10 cellular contexts compared by ENCODE assay signal in the genomic region with DNA sequence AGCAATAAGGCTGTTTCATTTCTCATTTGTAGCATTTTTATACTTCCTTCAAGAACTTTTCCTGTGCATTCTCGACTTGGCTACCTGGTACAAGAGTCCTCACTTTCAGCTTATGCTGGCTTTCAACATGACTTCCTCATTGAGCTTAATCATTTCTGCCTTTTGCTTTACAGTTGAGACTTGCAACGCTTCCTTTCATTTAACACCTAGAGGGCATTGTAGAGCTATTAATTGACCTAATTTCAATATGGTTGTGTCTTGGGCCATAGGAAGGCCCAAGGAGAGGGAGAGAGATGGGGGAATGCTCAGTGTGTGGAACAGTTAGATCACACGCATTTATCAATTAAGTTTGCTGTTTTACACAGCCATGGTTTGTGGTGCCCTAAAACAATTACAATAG. TPM values are rescaled to one million over a fixed set of nuclear protein-coding genes. Genes with fewer than 3 reads are reported as not detected.
DNase-seq lines count a peak whose midpoint lies in the region; ATAC-seq and TF ChIP-seq lines count a peak whose summit lies in the region.
"Had no signal": no experiment of that assay in that cellular context is flagged by ENCODE, and none has a peak within 500 bp of the region (broad histone marks: within the 10 kb centered on the region; RNA-seq: fewer than 3 reads in every experiment).

No MANE protein-coding gene starts in this region.

- peak; percentile 9 for TF ChIP-seq CTCF in GM10266 (IDR thresholded peaks at IDR 0.05; ENCODE audit: control insufficient read depth, insufficient read depth, low read depth, missing control alignments)
- TF ChIP-seq CTCF in OCI-LY7 (conservative IDR thresholded peaks at IDR 0.05; ENCODE audit: low read length), result peak; percentile 45
- no peak for TF ChIP-seq CTCF in lower leg skin (IDR thresholded peaks at IDR 0.05)
- TF ChIP-seq CTCF in GM13976 (IDR thresholded peaks at IDR 0.05; ENCODE audit: borderline replicate concordance, control extremely low read depth, extremely low read depth, insufficient read depth, missing control alignments), result no peak

- DNase-seq in GM10266 (ENCODE audit: extremely low spot score), result no peak
- peak; percentile 4 for DNase-seq in OCI-LY7 (ENCODE audit: low spot score)
- DNase-seq in left kidney (ENCODE audit: low read depth, low spot score), result peak; percentile 45
- no peak for DNase-seq in T1000 (lab: John Stamatoyannopoulos, UW)
- no peak for DNase-seq in lower leg skin (ENCODE audit: low spot score in 2 of 2)
- DNase-seq in GM13976 (ENCODE audit: low spot score), result no peak
- DNase-seq in NCI-H345 treated with DMSO at 0.1 percent for 48 hours (lab: John Stamatoyannopoulos, UW; ENCODE audit: unreplicated experiment), result no peak
- DNase-seq: amygdala, T-helper 1 cell had no signal

- peak; percentile 71 for ATAC-seq in HG02973 (IDR thresholded peaks at IDR 0.05; ENCODE audit: unreplicated experiment)

- H3K9me2 ChIP-seq in OCI-LY7 (ENCODE audit: insufficient read depth, low read length), result no peaks in the 10 kb centered on the region

- 25 to 37% methylated on average over 3 of the region's 3 CpGs for WGBS in lower leg skin, 2 donors

- H3K36me3 ChIP-seq in OCI-LY7 (ENCODE audit: insufficient read depth, low read length), result no peaks in the 10 kb centered on the region

- no peak overlapping the region for H3K27ac ChIP-seq in OCI-LY7 (ENCODE audit: low read depth, low read length, poor library complexity, severe bottlenecking)

- intact Hi-C loops in OCI-LY7 (cut with micrococcal nuclease; ENCODE audit: unreplicated experiment) (no loop called here), lower leg skin (cut with DNase I; ENCODE audit: low total_unique reads) (loop anchor here (10.0 kb wide), 1 partner anchor 233 kb away; no protein-coding TSS in a partner anchor)

- no peaks in the 10 kb centered on the region for H3K4me1 ChIP-seq in OCI-LY7 (ENCODE audit: insufficient read depth, low read length, poor library complexity, severe bottlenecking)

- H3K4me2 ChIP-seq in OCI-LY7 (ENCODE audit: low read length), result no peak overlapping the region

- no peaks in the 10 kb centered on the region for H3K79me2 ChIP-seq in OCI-LY7 (ENCODE audit: insufficient read depth, low read depth, low read length)

- H4K20me1 ChIP-seq in OCI-LY7 (ENCODE audit: insufficient read depth, low read length), result no peaks in the 10 kb centered on the region

- in situ Hi-C loops in GM13976 (cut with MboI; ENCODE audit: low sequenced_read_pairs, unreplicated experiment), result no loop called here

- CTCF ChIA-PET in OCI-LY7 (lab: Charles Lee; ENCODE audit: unreplicated experiment), result no interaction called here

- no peak for TF ChIP-seq POLR2A in lower leg skin (IDR thresholded peaks at IDR 0.05)

- H3K9me3 ChIP-seq in OCI-LY7 (ENCODE audit: low read length), result no peaks in the 10 kb centered on the region

- no peak overlapping the region for H2AFZ ChIP-seq in OCI-LY7 (ENCODE audit: low read length)

- BruUV-seq in OCI-LY7 (replicated peaks; lab: Mats Ljungman, UMichigan), result no TSS peak

- POLR2A ChIA-PET in OCI-LY7 (lab: Charles Lee), result interaction anchor here (1.1 kb wide), 1 partner anchor 51 kb away, joined by 4 read pairs; no protein-coding TSS in a partner anchor

- no peak overlapping the region for H3K4me3 ChIP-seq in OCI-LY7 (ENCODE audit: low read depth, low read length, poor library complexity, severe bottlenecking)
- no peak overlapping the region for H3K4me3 ChIP-seq in lower leg skin (ENCODE audit: low read depth, poor library complexity, severe bottlenecking)

RNA-seq across cellular contexts. Expression of a gene that starts 37.2 kb away (rescaled TPM):
- total RNA-seq in OCI-LY7 (2014; rRNA removed; shearing (Covaris generic)), result not detected in 2 replicates
- total RNA-seq in OCI-LY7 (2022), result not detected in 2 replicates
- not detected for total RNA-seq in lower leg skin

Comparison
In these comparisons a context has a peak if more than half of its experiments do, and no peak if none do; other contexts are left out.
1. DNase-seq: peak in OCI-LY7 (single experiment) and left kidney (single experiment); none in GM10266 (single experiment), T1000 (single experiment), lower leg skin (0 of 2), GM13976 (single experiment) and NCI-H345 treated with DMSO at 0.1 percent for 48 hours (single experiment).
2. CTCF ChIP-seq: peak in GM10266 (single experiment) and OCI-LY7 (single experiment); none in lower leg skin (0 of 3) and GM13976 (single experiment).